Comparison of ENCODE assay signal across 9 cellular contexts in the genomic region with DNA sequence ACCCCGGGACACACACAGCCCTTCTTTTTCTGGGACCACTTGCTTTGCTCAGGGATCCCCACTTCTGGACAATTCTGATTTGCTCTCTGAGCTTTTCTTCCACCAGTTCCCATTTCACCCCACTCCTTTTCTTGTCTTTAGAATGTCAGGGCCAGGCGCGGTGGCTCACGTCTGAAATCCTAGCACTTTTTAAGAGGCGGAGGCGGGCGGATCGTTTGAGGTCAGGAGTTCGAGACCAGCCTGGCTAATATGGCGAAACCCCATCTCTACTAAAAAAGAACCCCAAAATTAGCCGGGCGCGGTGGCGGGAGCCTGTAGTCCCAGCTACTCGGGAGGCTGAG. TPM values are rescaled to one million over a fixed set of nuclear protein-coding genes. Genes with fewer than 3 reads are reported as not detected.
DNase-seq lines count a peak whose midpoint lies in the region; ATAC-seq, FAIRE-seq and TF ChIP-seq lines count a peak whose summit lies in the region.
"Had no signal": no experiment of that assay in that cellular context is flagged by ENCODE, and none has a peak within 500 bp of the region (broad histone marks: within the 10 kb centered on the region; RNA-seq: fewer than 3 reads in every experiment).

No MANE protein-coding gene starts in this region.

- TSS peak; percentile 39 for BruUV-seq in endothelial cell of umbilical vein (replicated peaks; lab: Mats Ljungman, UMichigan)

- H3K4me1 ChIP-seq in endothelial cell of umbilical vein (ENCODE audit: control insufficient read depth, extremely low read depth, insufficient read depth, low read length), result peaks cover 13% of the 10 kb centered on the region
- H3K4me1 ChIP-seq in neuronal stem cell (ENCODE audit: control insufficient read depth in 2 of 2, insufficient read depth in 1 of 2, low read depth in 1 of 2, low read length in 2 of 2), result peaks cover 2 to 13% of the 10 kb centered on the region in 2 donors

- no peak for ATAC-seq in T-helper 17 cell

- H3K4me3 ChIP-seq in endothelial cell of umbilical vein (replicated peaks in 1 of 3; ENCODE audit: insufficient read depth in 1 of 3, low read depth in 1 of 3, low read length in 3 of 3) (peak overlapping the region; percentile 34 to 86 (median 81)), neuronal stem cell (ENCODE audit: low read length in 2 of 2) (peak overlapping the region; percentile 91 to 93)

- no peak overlapping the region for H4K8ac ChIP-seq in neuronal stem cell (ENCODE audit: low read depth, low read length)

- peak overlapping the region; percentile 100 for H3K18ac ChIP-seq in neuronal stem cell (ENCODE audit: low read length)

- H3K4me1 Mint-ChIP-seq in T-helper 17 cell, result peaks cover 29% of the 10 kb centered on the region

- H3K9ac ChIP-seq in endothelial cell of umbilical vein (replicated peaks; ENCODE audit: extremely low read depth, insufficient read depth, low read length), result peak overlapping the region; percentile 85
- H3K9ac ChIP-seq in neuronal stem cell (ENCODE audit: low read depth, low read length, poor library complexity), result peak overlapping the region; percentile 99

- peak overlapping the region; percentile 97 for H3K23ac ChIP-seq in neuronal stem cell (ENCODE audit: low read depth, low read length, poor library complexity)

- H3K4me3 Mint-ChIP-seq in T-helper 17 cell, result peak overlapping the region; percentile 94

- peaks cover 38% of the 10 kb centered on the region for H3K79me2 ChIP-seq in endothelial cell of umbilical vein (ENCODE audit: control insufficient read depth, insufficient read depth, low read length)

- H3K27me3 ChIP-seq in endothelial cell of umbilical vein (ENCODE audit: control insufficient read depth in 2 of 2, insufficient read depth in 2 of 2, low read length in 2 of 2) (no peaks in the 10 kb centered on the region), neuronal stem cell (ENCODE audit: control insufficient read depth in 3 of 3, insufficient read depth in 3 of 3, low read depth in 1 of 3, low read length in 3 of 3) (no peaks in the 10 kb centered on the region)

- intact Hi-C loops in endothelial cell of umbilical vein (cut with micrococcal nuclease), result loop anchor here (1.0 to 5.0 kb wide), 5 partner anchors 18 to 949 kb away; partner anchors contain the start of genes MRPL47, NDUFB5 and TTC14

- H2BK5ac ChIP-seq in neuronal stem cell (ENCODE audit: low read length), result peak overlapping the region; percentile 98

- H2BK15ac ChIP-seq in neuronal stem cell (ENCODE audit: low read length), result peak overlapping the region; percentile 99

- no peak for TF ChIP-seq CTCF in endothelial cell of umbilical vein (IDR thresholded peaks at IDR 0.05; ENCODE audit: extremely low read depth in 1 of 2, insufficient read depth in 1 of 2, low read depth in 1 of 2, low read length in 2 of 2)

- POLR2A ChIA-PET in endothelial cell of umbilical vein (lab: Charles Lee), result interaction anchor here (0.7 to 1.4 kb wide), 2 partner anchors 18 to 191 kb away, joined by 5 to 8 read pairs; no protein-coding TSS in a partner anchor

- peak; percentile 8 for FAIRE-seq in endothelial cell of umbilical vein (lab: Jason Lieb, UNC)
- FAIRE-seq: A204.1 had no signal

- no peaks in the 10 kb centered on the region for H3K27me3 Mint-ChIP-seq in T-helper 17 cell

- peak; percentile 76 for DNase-seq in DMS 273 (lab: John Stamatoyannopoulos, UW; ENCODE audit: unreplicated experiment)
- DNase-seq in DMS 273 treated with DMSO at 0.1 percent for 48 hours (lab: John Stamatoyannopoulos, UW), result no peak
- DNase-seq in T-helper 17 cell, result no peak
- no peak for DNase-seq in endothelial cell of umbilical vein (ENCODE audit: low read depth, low spot score)
- DNase-seq in neuronal stem cell (ENCODE audit: low spot score), result no peak
- DNase-seq in 8988T, result no peak
- DNase-seq in GM03348 (ENCODE audit: low spot score), result no peak
- no peak for DNase-seq in HCEC 1CT

- H4K91ac ChIP-seq in neuronal stem cell (ENCODE audit: low read depth, low read length, poor library complexity), result no peak overlapping the region

- no peak overlapping the region for H2BK12ac ChIP-seq in neuronal stem cell (ENCODE audit: low read length)

- peak overlapping the region; percentile 80 for H3K27ac ChIP-seq in endothelial cell of umbilical vein (ENCODE audit: insufficient read depth, low read depth, low read length)
- peak overlapping the region; percentile 89 for H3K27ac ChIP-seq in neuronal stem cell (replicated peaks; ENCODE audit: low read length)

- CTCF ChIA-PET in endothelial cell of umbilical vein (lab: Charles Lee), result interaction anchor here (0.6 to 2.3 kb wide), 5 partner anchors 9 to 198 kb away, joined by 3 to 6 read pairs (median 4); no protein-coding TSS in a partner anchor

- H3K79me1 ChIP-seq in neuronal stem cell (ENCODE audit: low read depth, low read length), result peaks cover 4% of the 10 kb centered on the region

- H4K20me1 ChIP-seq in endothelial cell of umbilical vein (replicated peaks; ENCODE audit: control insufficient read depth, extremely low read depth, insufficient read depth, low read length), result no peaks in the 10 kb centered on the region

- WGBS in neuronal stem cell (ENCODE audit: extremely low coverage in 2 of 2, insufficient read length in 2 of 2, insufficient replicate concordance in 1 of 2), 2 donors, result no CpG with 5 or more reads among the region's 15 CpGs

- H3K14ac ChIP-seq in neuronal stem cell (ENCODE audit: low read length), result peak overlapping the region; percentile 76

- peaks cover 2% of the 10 kb centered on the region for H3K36me3 Mint-ChIP-seq in T-helper 17 cell (ENCODE audit: low read depth)

- peak overlapping the region; percentile 90 for H3K27ac Mint-ChIP-seq in T-helper 17 cell

- no peaks in the 10 kb centered on the region for H3K9me1 ChIP-seq in endothelial cell of umbilical vein (replicated peaks; ENCODE audit: control insufficient read depth, extremely low read depth, insufficient read depth, low read length)

- H2BK120ac ChIP-seq in neuronal stem cell (ENCODE audit: low read depth, low read length), result peak overlapping the region; percentile 99

- no peak overlapping the region for H3K4ac ChIP-seq in neuronal stem cell (ENCODE audit: low read length)

- no peaks in the 10 kb centered on the region for H3K9me3 ChIP-seq in T-helper 17 cell (ENCODE audit: control insufficient read depth, low read length, poor library complexity, severe bottlenecking)
- H3K9me3 ChIP-seq in endothelial cell of umbilical vein (replicated peaks; ENCODE audit: control insufficient read depth, insufficient read depth, low read length), result no peaks in the 10 kb centered on the region
- no peaks in the 10 kb centered on the region for H3K9me3 ChIP-seq in neuronal stem cell (replicated peaks in 1 of 2; ENCODE audit: control insufficient read depth in 2 of 2, insufficient read depth in 1 of 2, low read depth in 1 of 2, low read length in 2 of 2)

- H3K4me2 ChIP-seq in endothelial cell of umbilical vein (ENCODE audit: insufficient read depth, low read length) (peak overlapping the region; percentile 87), neuronal stem cell (ENCODE audit: insufficient read depth, low read length, poor library complexity, severe bottlenecking) (peak overlapping the region; percentile 75)

- no peak overlapping the region for H2AK5ac ChIP-seq in neuronal stem cell (ENCODE audit: low read depth, low read length)

- dilution Hi-C loops in endothelial cell of umbilical vein (cut with MboI; ENCODE audit: extremely low pct_ligation_motif_present, low sequenced_read_pairs), result no loop called here

- peak overlapping the region; percentile 84 for H2AFZ ChIP-seq in endothelial cell of umbilical vein (ENCODE audit: low read depth, low read length)
- H2AFZ ChIP-seq in neuronal stem cell (ENCODE audit: low read length), result peak overlapping the region; percentile 96

- no peak for TF ChIP-seq POLR2A in endothelial cell of umbilical vein (IDR thresholded peaks at IDR 0.05; ENCODE audit: low read depth, low read length)

- H3K36me3 ChIP-seq in endothelial cell of umbilical vein (ENCODE audit: control insufficient read depth in 2 of 2, extremely low read depth in 1 of 2, insufficient read depth in 2 of 2, low read length in 2 of 2), result no peaks in the 10 kb centered on the region
- H3K36me3 ChIP-seq in neuronal stem cell (replicated peaks in 1 of 2; ENCODE audit: control insufficient read depth in 2 of 2, insufficient read depth in 2 of 2, low read length in 2 of 2), result peaks cover 0 to 18% of the 10 kb centered on the region in 2 donors

RNA-seq across cellular contexts. Expression of gene USP13, which starts 0.9 kb away (rescaled TPM):
- total RNA-seq in T-helper 17 cell, result 1 to 10 TPM; 7.7 to 7.9 TPM
- total RNA-seq in endothelial cell of umbilical vein, result 21.1 and 24.0 TPM in 2 replicates
- polyA plus RNA-seq in endothelial cell of umbilical vein, result 4.0 and 5.8 TPM in 2 replicates
- polyA plus RNA-seq in endothelial cell of umbilical vein (2011; cell fraction: cytosol; rRNA removed), result 9.5 and 9.6 TPM in 2 replicates
- 12.1 and 16.4 TPM in 2 replicates for polyA plus RNA-seq in endothelial cell of umbilical vein (2011; cell fraction: nucleus; rRNA removed)
- polyA plus RNA-seq in endothelial cell of umbilical vein (2012), result 9.7 and 11.1 TPM in 2 replicates
- 17.2 and 18.2 TPM in 2 replicates for polyA minus RNA-seq in endothelial cell of umbilical vein
- polyA minus RNA-seq in endothelial cell of umbilical vein (2011; cell fraction: cytosol; rRNA and poly(A)+ RNA removed), result 34.0 TPM
- 21.1 and 27.3 TPM in 2 replicates for polyA minus RNA-seq in endothelial cell of umbilical vein (2011; cell fraction: nucleus; rRNA and poly(A)+ RNA removed)
- 11.9 TPM for polyA plus RNA-seq in neuronal stem cell (2013, experiment 1 of 2)
- 11.1 TPM for polyA plus RNA-seq in neuronal stem cell (2013, experiment 2 of 2)

RNA-seq across cellular contexts. Expression of gene NDUFB5, which starts 49.2 kb away (rescaled TPM):
- 10 to 100 TPM; 33.3 to 37.3 TPM for total RNA-seq in T-helper 17 cell
- 68.3 and 74.9 TPM in 2 replicates for total RNA-seq in endothelial cell of umbilical vein
- 17.2 and 48.2 TPM in 2 replicates for polyA plus RNA-seq in endothelial cell of umbilical vein
- polyA plus RNA-seq in endothelial cell of umbilical vein (2011; cell fraction: cytosol; rRNA removed), result 35.9 and 38.9 TPM in 2 replicates
- 26.9 and 38.7 TPM in 2 replicates for polyA plus RNA-seq in endothelial cell of umbilical vein (2011; cell fraction: nucleus; rRNA removed)
- polyA plus RNA-seq in endothelial cell of umbilical vein (2012), result 71.0 and 76.6 TPM in 2 replicates
- 11.2 and 18.5 TPM in 2 replicates for polyA minus RNA-seq in endothelial cell of umbilical vein
- 37.4 TPM for polyA minus RNA-seq in endothelial cell of umbilical vein (2011; cell fraction: cytosol; rRNA and poly(A)+ RNA removed)
- 6.3 and 13.2 TPM in 2 replicates for polyA minus RNA-seq in endothelial cell of umbilical vein (2011; cell fraction: nucleus; rRNA and poly(A)+ RNA removed)
- 103 TPM for polyA plus RNA-seq in neuronal stem cell (2013, experiment 1 of 2)
- polyA plus RNA-seq in neuronal stem cell (2013, experiment 2 of 2), result 104 TPM

RNA-seq across cellular contexts. Expression of gene MRPL47, which starts 49.3 kb away (rescaled TPM):
- total RNA-seq in T-helper 17 cell (10 to 100 TPM; 21.3 to 25.6 TPM), endothelial cell of umbilical vein (47.0 and 51.2 TPM in 2 replicates)
- polyA plus RNA-seq in endothelial cell of umbilical vein, result 13.8 and 20.3 TPM in 2 replicates
- polyA plus RNA-seq in endothelial cell of umbilical vein (2011; cell fraction: cytosol; rRNA removed), result 43.7 and 47.8 TPM in 2 replicates
- 24.3 and 29.2 TPM in 2 replicates for polyA plus RNA-seq in endothelial cell of umbilical vein (2011; cell fraction: nucleus; rRNA removed)
- polyA plus RNA-seq in endothelial cell of umbilical vein (2012), result 45.1 and 66.1 TPM in 2 replicates
- 10.5 and 12.4 TPM in 2 replicates for polyA minus RNA-seq in endothelial cell of umbilical vein
- polyA minus RNA-seq in endothelial cell of umbilical vein (2011; cell fraction: cytosol; rRNA and poly(A)+ RNA removed), result 15.6 TPM
- polyA minus RNA-seq in endothelial cell of umbilical vein (2011; cell fraction: nucleus; rRNA and poly(A)+ RNA removed), result 6.1 and 8.1 TPM in 2 replicates
- polyA plus RNA-seq in neuronal stem cell (2013, experiment 1 of 2), result 96.3 TPM
- polyA plus RNA-seq in neuronal stem cell (2013, experiment 2 of 2), result 95.4 TPM
